In genomic region chr7:5283421-5284303, GRCh38 we compare ENCODE assay signal across 11 cellular contexts. TPM values are rescaled to one million over a fixed set of nuclear protein-coding genes. Genes with fewer than 3 reads are reported as not detected.
A peak's percentile ranks its signal among the peaks of the same experiment; 100 is the strongest.
DNase-seq lines count a peak whose midpoint lies in the region; ATAC-seq and TF ChIP-seq lines count a peak whose summit lies in the region.
"Had no signal": no experiment of that assay in that cellular context is flagged by ENCODE, and none has a peak within 500 bp of the region (broad histone marks: within the 10 kb centered on the region; RNA-seq: fewer than 3 reads in every experiment).

No MANE protein-coding gene starts in this region.

- H3K4me3 ChIP-seq in Peyer's patch (peak overlapping the region; percentile 22 to 62 (median 50)), gastroesophageal sphincter (peak overlapping the region; percentile 52 to 60), prostate gland (peak overlapping the region; percentile 38 to 49)
- H3K4me3 ChIP-seq: GM12878 had no signal

- TF ChIP-seq CTCF in Peyer's patch (IDR thresholded peaks at IDR 0.05), result no peak
- no peak for TF ChIP-seq CTCF in gastroesophageal sphincter (IDR thresholded peaks at IDR 0.05)
- TF ChIP-seq CTCF in prostate gland (IDR thresholded peaks at IDR 0.05), result no peak

- H3K9me3 ChIP-seq in Peyer's patch (no peaks in the 10 kb centered on the region), gastroesophageal sphincter (no peaks in the 10 kb centered on the region), prostate gland (no peaks in the 10 kb centered on the region)
- H3K9me3 ChIP-seq: SJSA1 had no signal

- TF ChIP-seq POLR2A in Peyer's patch (IDR thresholded peaks at IDR 0.05) (no peak), gastroesophageal sphincter (IDR thresholded peaks at IDR 0.05) (no peak), prostate gland (IDR thresholded peaks at IDR 0.05) (no peak)

- ATAC-seq in gastroesophageal sphincter, result no peak
- ATAC-seq in HG03135 (IDR thresholded peaks at IDR 0.05; ENCODE audit: unreplicated experiment), result no peak
- ATAC-seq in GM18873 (IDR thresholded peaks at IDR 0.05; ENCODE audit: low FRiP score, unreplicated experiment), result no peak
- ATAC-seq in GM21381 (IDR thresholded peaks at IDR 0.05; ENCODE audit: unreplicated experiment), result no peak

- peak; percentile 77 for DNase-seq in DMS53 (lab: John Stamatoyannopoulos, UW)
- no peak for DNase-seq in Peyer's patch
- DNase-seq in prostate gland (ENCODE audit: low spot score), result no peak
- DNase-seq in T-helper 1 cell, result no peak
- DNase-seq: activated naive CD4-positive, alpha-beta T cell treated with anti-CD3 and anti-CD28 coated beads, Interleukin-2, amount 50 U/mL, for 16 hours had no signal

- intact Hi-C loops in prostate gland (cut with DNase I), result no loop called here

- no CpG with 5 or more reads among the region's 46 CpGs for WGBS in gastroesophageal sphincter (ENCODE audit: low coverage in 1 of 2), 2 donors
- WGBS in prostate gland, result 14% methylated on average over 39 of the region's 46 CpGs

- H3K27ac ChIP-seq in Peyer's patch (no peak overlapping the region), gastroesophageal sphincter (peak overlapping the region in 1 of 4 donors; percentile 55), prostate gland (peak overlapping the region in 1 of 2 donors; percentile 18)
- H3K27ac ChIP-seq: SJSA1 had no signal

- H3K36me3 ChIP-seq in Peyer's patch (no peaks in the 10 kb centered on the region), gastroesophageal sphincter (no peaks in the 10 kb centered on the region), prostate gland (no peaks in the 10 kb centered on the region)
- H3K36me3 ChIP-seq: SJSA1 had no signal

- H3K27me3 ChIP-seq in Peyer's patch, result peaks cover 0 to 9% of the 10 kb centered on the region in 2 donors
- H3K27me3 ChIP-seq in gastroesophageal sphincter, result no peaks in the 10 kb centered on the region
- H3K27me3 ChIP-seq in prostate gland (replicated peaks; ENCODE audit: insufficient read depth), result no peaks in the 10 kb centered on the region
- H3K27me3 ChIP-seq: SJSA1 had no signal

- H3K4me1 ChIP-seq in Peyer's patch (peaks cover 0 to 23% (median 8%) of the 10 kb centered on the region in 4 donors), gastroesophageal sphincter (peaks cover 0 to 25% (median 5%) of the 10 kb centered on the region in 3 donors), prostate gland (replicated peaks) (no peaks in the 10 kb centered on the region)

- no peak for TF ChIP-seq EP300 in gastroesophageal sphincter (IDR thresholded peaks at IDR 0.05)

RNA-seq across cellular contexts. Expression of gene SLC29A4, which starts 0.9 kb away (rescaled TPM):
- total RNA-seq in Peyer's patch (10 to 100 TPM in 1 of 4 donors, 1 to 10 TPM in 3; 3.2 to 12.4 (median 4.6) TPM), gastroesophageal sphincter (1 to 10 TPM; 1.1 to 4.7 (median 2.4) TPM), prostate gland (10 to 100 TPM; 11.6 to 13.5 TPM)
